In the genomic region with DNA sequence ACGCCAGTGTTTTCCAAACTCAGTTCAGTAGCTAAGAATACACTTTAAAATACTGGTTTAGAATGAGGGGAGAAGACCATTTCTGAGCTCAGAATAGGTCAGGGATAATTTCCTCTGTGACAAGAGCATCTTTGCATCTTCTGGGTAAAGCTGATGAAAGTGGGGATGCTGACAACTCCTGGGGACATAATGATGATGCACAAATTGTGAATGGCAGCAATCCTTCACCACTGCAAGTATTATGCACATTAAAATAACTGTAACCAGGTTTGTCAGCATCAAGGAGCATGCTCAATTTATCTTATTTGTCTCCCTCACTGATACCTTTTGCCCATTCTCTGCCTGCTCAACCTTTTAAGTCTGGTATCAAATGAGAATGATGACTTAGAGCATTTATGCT, we compare ENCODE assay signal across 7 cellular contexts.
"Had no signal": no experiment of that assay in that cellular context is flagged by ENCODE, and none has a peak within 500 bp of the region (broad histone marks: within the 10 kb centered on the region; RNA-seq: fewer than 3 reads in every experiment).

No MANE protein-coding gene starts in this region.

- H3K9me3 Mint-ChIP-seq: GM23338 had no signal

- H3K4me2 ChIP-seq: GM23338 had no signal

- H3K9me3 ChIP-seq: HAP-1 had no signal

- H3K9ac ChIP-seq: GM23248 had no signal

- H3K4me1 ChIP-seq: HAP-1 had no signal

- H3K4me1 Mint-ChIP-seq: GM23338 had no signal

- H2AFZ ChIP-seq: GM23248, GM23338 had no signal

- H3K4me3 ChIP-seq: GM23248, GM23338, HAP-1 had no signal

- DNase-seq: GM23248, GOT3, H7, HCEC 1CT, HFFc6 had no signal

- H3K4me3 Mint-ChIP-seq: GM23338, HFFc6 had no signal

- H3K27ac ChIP-seq: GM23248 had no signal

- H3K27ac Mint-ChIP-seq: GM23338, HFFc6 had no signal

- H3K36me3 ChIP-seq: HAP-1 had no signal
